ENCODE assay signal across 9 cellular contexts in the genomic region with DNA sequence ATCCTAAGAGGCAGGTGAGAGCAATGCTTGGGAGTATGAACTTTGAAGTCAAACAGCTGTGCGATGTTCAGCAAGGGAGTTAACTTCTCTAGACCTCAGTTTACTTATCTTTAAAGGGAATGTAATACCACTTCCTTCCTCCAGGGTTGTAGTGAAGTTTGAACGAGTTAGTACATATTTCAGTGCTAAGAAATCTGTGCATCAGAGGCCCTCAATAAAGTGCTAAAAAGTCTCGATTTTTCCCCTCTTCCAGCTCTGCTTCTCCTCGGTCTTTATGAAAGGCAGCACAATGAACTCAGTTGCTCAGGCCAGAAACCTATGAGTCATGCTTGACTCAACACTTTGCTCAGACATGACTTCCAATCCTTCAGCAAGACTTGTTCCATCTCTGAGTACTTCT.
DNase-seq lines count a peak whose midpoint lies in the region; ATAC-seq and TF ChIP-seq lines count a peak whose summit lies in the region.
"Had no signal": no experiment of that assay in that cellular context is flagged by ENCODE, and none has a peak within 500 bp of the region (broad histone marks: within the 10 kb centered on the region; RNA-seq: fewer than 3 reads in every experiment).

No MANE protein-coding gene starts in this region.

- H3K27ac ChIP-seq in 22Rv1 = no peak overlapping the region

- H3K4me3 ChIP-seq in epithelial cell of esophagus (ENCODE audit: low read length) = no peak overlapping the region

- DNase-seq in LoVo (ENCODE audit: low spot score) = peak; percentile 58
- DNase-seq in epithelial cell of esophagus (ENCODE audit: low read depth) = peak; percentile 96
- no peak for DNase-seq in activated CD4-positive, CD25-positive, alpha-beta regulatory T cell treated with anti-CD3 and anti-CD28 coated beads, Interleukin-2, amount 50 U/mL, for 72 hours
- no peak for DNase-seq in SHP77 treated with DMSO at 0.1 percent for 48 hours (lab: John Stamatoyannopoulos, UW)

- ATAC-seq in GM18498 (IDR thresholded peaks at IDR 0.05; ENCODE audit: unreplicated experiment) = no peak
- ATAC-seq in GM18517 (IDR thresholded peaks at IDR 0.05; ENCODE audit: unreplicated experiment) = no peak
- ATAC-seq: left lobe of liver had no signal

- peak; percentile 45 for TF ChIP-seq CTCF in 22Rv1 (IDR thresholded peaks at IDR 0.05)
- TF ChIP-seq CTCF in GM12872 (IDR thresholded peaks at IDR 0.05; ENCODE audit: insufficient read depth, low read depth, low read length) = peak; percentile 52; the same call in 2 of the 3 replicates
- peak; percentile 17 for TF ChIP-seq CTCF in epithelial cell of esophagus (IDR thresholded peaks at IDR 0.05; ENCODE audit: insufficient read depth, low read depth, low read length, missing control alignments)

Comparison
In these comparisons a context has a peak if more than half of its experiments do, and no peak if none do; other contexts are left out.
1. DNase-seq: peak in LoVo (single experiment) and epithelial cell of esophagus (single experiment); none in activated CD4-positive, CD25-positive, alpha-beta regulatory T cell treated with anti-CD3 and anti-CD28 coated beads, Interleukin-2, amount 50 U/mL, for 72 hours (single experiment) and SHP77 treated with DMSO at 0.1 percent for 48 hours (single experiment).
2. Peak in every context shown above with its lines, with median percentiles within 50 percentile points of each other: CTCF ChIP-seq.